ENCODE assay signal across 18 cellular contexts in the genomic region with DNA sequence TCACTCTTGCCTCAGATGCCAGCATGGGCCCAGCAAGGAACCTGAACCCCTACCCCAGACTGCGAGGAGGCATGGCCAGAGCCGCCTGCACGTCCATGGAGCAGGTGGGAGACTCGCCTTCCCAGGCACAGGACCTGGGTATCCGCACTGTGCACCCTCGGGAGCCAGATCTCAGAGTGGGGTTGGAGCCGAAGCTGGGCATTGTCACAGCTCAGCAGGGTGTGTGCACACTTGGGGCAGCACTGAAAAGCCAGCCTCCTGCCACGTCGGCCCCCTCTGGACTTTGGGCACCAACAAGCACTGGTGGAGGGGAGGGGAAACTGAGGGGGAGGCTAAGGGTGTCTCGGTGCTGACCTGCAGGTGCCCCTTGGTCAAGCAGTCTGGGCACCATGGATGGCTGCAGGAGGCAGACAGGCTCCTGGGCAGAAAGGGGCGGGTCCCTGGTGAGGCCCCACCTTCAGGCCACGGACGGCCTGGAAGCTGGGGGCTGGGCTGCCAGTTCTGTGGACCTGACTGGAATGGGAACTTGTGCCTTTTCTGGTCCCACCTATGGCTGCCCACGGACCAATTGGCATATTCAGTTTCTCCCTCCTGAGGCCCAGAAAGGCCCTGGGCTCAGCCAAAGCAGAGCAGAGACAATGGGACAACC. TPM values are rescaled to one million over a fixed set of nuclear protein-coding genes. Genes with fewer than 3 reads are reported as not detected.
DNase-seq lines count a peak whose midpoint lies in the region; ATAC-seq and TF ChIP-seq lines count a peak whose summit lies in the region.
"Had no signal": no experiment of that assay in that cellular context is flagged by ENCODE, and none has a peak within 500 bp of the region (broad histone marks: within the 10 kb centered on the region; RNA-seq: fewer than 3 reads in every experiment).

No MANE protein-coding gene starts in this region.

- peak overlapping the region; percentile 68 for H3K27ac ChIP-seq in RWPE1
- no peak overlapping the region for H3K27ac ChIP-seq in right cardiac atrium (ENCODE audit: low read length)
- H3K27ac ChIP-seq: BLaER1 treated with 17β-estradiol and CSF1 and Interleukin-3, amounts not matched to agents 10 nM and 100 nM had no signal

- POLR2A ChIA-PET in RWPE1 (lab: Yijun Ruan, JAX; ENCODE audit: low non-redundant PET) = no interaction called here

- H3K36me3 Mint-ChIP-seq in activated CD4-positive, alpha-beta T cell treated with anti-CD3 and anti-CD28 coated beads, Interleukin-2, amount 10 ng/mL, durations not matched to agents 24 days and 14 days (ENCODE audit: low read depth) = peaks cover 24% of the 10 kb centered on the region
- peaks cover 33 to 43% of the 10 kb centered on the region in 2 donors for H3K36me3 Mint-ChIP-seq in stimulated activated naive B cell treated with anti-CD40 and anti-IgM and Interleukin-4, amounts not matched to agents 10 μg/mL and 1 μg/mL and 100 μg/mL, for 72 hours
- H3K36me3 Mint-ChIP-seq in nephron progenitor cell (ENCODE audit: low read depth) (peaks cover 6% of the 10 kb centered on the region), osteocyte (ENCODE audit: unreplicated experiment) (peaks cover 24% of the 10 kb centered on the region)

- CTCF ChIA-PET in RWPE1 (lab: Yijun Ruan, JAX) = no interaction called here

- TF ChIP-seq CTCF in RWPE1 (conservative IDR thresholded peaks at IDR 0.05; ENCODE audit: low read depth) = no peak
- TF ChIP-seq CTCF in nephron progenitor cell (IDR thresholded peaks at IDR 0.05) = no peak
- no peak for TF ChIP-seq CTCF in osteocyte (IDR thresholded peaks at IDR 0.05)

- no peak overlapping the region for H3K4me3 Mint-ChIP-seq in activated CD4-positive, alpha-beta T cell treated with anti-CD3 and anti-CD28 coated beads, Interleukin-2, amount 10 ng/mL, durations not matched to agents 24 days and 14 days
- no peak overlapping the region for H3K4me3 Mint-ChIP-seq in stimulated activated naive B cell treated with anti-CD40 and anti-IgM and Interleukin-4, amounts not matched to agents 10 μg/mL and 1 μg/mL and 100 μg/mL, for 72 hours
- H3K4me3 Mint-ChIP-seq in nephron progenitor cell = no peak overlapping the region
- H3K4me3 Mint-ChIP-seq in osteocyte (ENCODE audit: unreplicated experiment) = no peak overlapping the region

- H3K4me3 ChIP-seq in right cardiac atrium (ENCODE audit: low read length) = no peak overlapping the region
- H3K4me3 ChIP-seq: BLaER1 treated with 17β-estradiol and CSF1 and Interleukin-3, amounts not matched to agents 10 nM and 100 nM had no signal

- H3K27ac Mint-ChIP-seq in activated CD4-positive, alpha-beta T cell treated with anti-CD3 and anti-CD28 coated beads, Interleukin-2, amount 10 ng/mL, durations not matched to agents 24 days and 14 days = no peak overlapping the region
- H3K27ac Mint-ChIP-seq in stimulated activated naive B cell treated with anti-CD40 and anti-IgM and Interleukin-4, amounts not matched to agents 10 μg/mL and 1 μg/mL and 100 μg/mL, for 72 hours = peak overlapping the region; percentile 56
- H3K27ac Mint-ChIP-seq in nephron progenitor cell = no peak overlapping the region
- H3K27ac Mint-ChIP-seq in osteocyte (ENCODE audit: unreplicated experiment) = no peak overlapping the region

- no peaks in the 10 kb centered on the region for H3K9me3 ChIP-seq in right cardiac atrium (ENCODE audit: control insufficient read depth, low read length)

- no peaks in the 10 kb centered on the region for H3K27me3 Mint-ChIP-seq in activated CD4-positive, alpha-beta T cell treated with anti-CD3 and anti-CD28 coated beads, Interleukin-2, amount 10 ng/mL, durations not matched to agents 24 days and 14 days
- H3K27me3 Mint-ChIP-seq in stimulated activated naive B cell treated with anti-CD40 and anti-IgM and Interleukin-4, amounts not matched to agents 10 μg/mL and 1 μg/mL and 100 μg/mL, for 72 hours = no peaks in the 10 kb centered on the region
- no peaks in the 10 kb centered on the region for H3K27me3 Mint-ChIP-seq in nephron progenitor cell (ENCODE audit: low read depth, poor library complexity)
- no peaks in the 10 kb centered on the region for H3K27me3 Mint-ChIP-seq in osteocyte (ENCODE audit: unreplicated experiment)

- ATAC-seq in right cardiac atrium = peak; percentile 31 to 34
- ATAC-seq in stimulated activated naive B cell treated with anti-CD40 and anti-IgM and Interleukin-4, amounts not matched to agents 10 μg/mL and 1 μg/mL and 100 μg/mL, for 72 hours (replicated peaks) = no peak

- H3K9me3 Mint-ChIP-seq in activated CD4-positive, alpha-beta T cell treated with anti-CD3 and anti-CD28 coated beads, Interleukin-2, amount 10 ng/mL, durations not matched to agents 24 days and 14 days = no peaks in the 10 kb centered on the region
- peaks cover 3 to 4% of the 10 kb centered on the region in 2 donors for H3K9me3 Mint-ChIP-seq in stimulated activated naive B cell treated with anti-CD40 and anti-IgM and Interleukin-4, amounts not matched to agents 10 μg/mL and 1 μg/mL and 100 μg/mL, for 72 hours
- H3K9me3 Mint-ChIP-seq in nephron progenitor cell = no peaks in the 10 kb centered on the region
- H3K9me3 Mint-ChIP-seq in osteocyte (ENCODE audit: unreplicated experiment) = no peaks in the 10 kb centered on the region

- no peaks in the 10 kb centered on the region for H3K27me3 ChIP-seq in right cardiac atrium (ENCODE audit: control insufficient read depth, insufficient read depth)
- H3K27me3 ChIP-seq: BLaER1 treated with 17β-estradiol and CSF1 and Interleukin-3, amounts not matched to agents 10 nM and 100 nM had no signal

- 91% methylated on average over 14 of the region's 14 CpGs for WGBS in right cardiac atrium

- peak; percentile 54 for DNase-seq in activated CD4-positive, alpha-beta T cell treated with anti-CD3 and anti-CD28 coated beads, Interleukin-2, amount 10 ng/mL, durations not matched to agents 24 days and 14 days
- no peak for DNase-seq in activated CD4-positive, alpha-beta T cell treated with anti-CD3 and anti-CD28 coated beads, Interleukin-2, amount 50 U/mL, for 1 hour
- no peak for DNase-seq in RWPE1 (ENCODE audit: low spot score)
- peak in 1 of 3 donors; percentile 48 for DNase-seq in right cardiac atrium
- DNase-seq in stimulated activated naive B cell treated with anti-CD40 and anti-IgM and Interleukin-4, amounts not matched to agents 10 μg/mL and 1 μg/mL and 100 μg/mL, for 72 hours = no peak
- no peak for DNase-seq in nephron progenitor cell
- DNase-seq in DMS153 treated with DMSO at 0.1 percent for 48 hours (lab: John Stamatoyannopoulos, UW; ENCODE audit: unreplicated experiment) = no peak
- DNase-seq in osteocyte (ENCODE audit: extremely low spot score, unreplicated experiment) = no peak
- DNase-seq: 8988T, DMS53, Kasumi-1, NCI-H1930, NCI-H2171 treated with DMSO at 0.1 percent for 48 hours, NCI-H774, SIG-M5 had no signal

- peaks cover 5% of the 10 kb centered on the region for H3K4me1 Mint-ChIP-seq in activated CD4-positive, alpha-beta T cell treated with anti-CD3 and anti-CD28 coated beads, Interleukin-2, amount 10 ng/mL, durations not matched to agents 24 days and 14 days
- peaks cover 7 to 12% of the 10 kb centered on the region in 2 donors for H3K4me1 Mint-ChIP-seq in stimulated activated naive B cell treated with anti-CD40 and anti-IgM and Interleukin-4, amounts not matched to agents 10 μg/mL and 1 μg/mL and 100 μg/mL, for 72 hours
- H3K4me1 Mint-ChIP-seq in nephron progenitor cell (peaks cover 8% of the 10 kb centered on the region), osteocyte (ENCODE audit: unreplicated experiment) (no peaks in the 10 kb centered on the region)

- no peaks in the 10 kb centered on the region for H3K4me1 ChIP-seq in right cardiac atrium (ENCODE audit: control insufficient read depth, insufficient read depth, low read length)

- intact Hi-C loops in activated CD4-positive, alpha-beta T cell treated with anti-CD3 and anti-CD28 coated beads, Interleukin-2, amount 10 ng/mL, durations not matched to agents 24 days and 14 days (cut with micrococcal nuclease) = no loop called here
- intact Hi-C loops in right cardiac atrium (cut with DNase I) = no loop called here

RNA-seq across cellular contexts. Expression of a gene that starts 49.2 kb away (rescaled TPM):
- total RNA-seq in activated CD4-positive, alpha-beta T cell treated with anti-CD3 and anti-CD28 coated beads, Interleukin-2, amount 10 ng/mL, durations not matched to agents 24 days and 14 days = not detected in 2 replicates
- total RNA-seq in right cardiac atrium (not detected), osteocyte (not detected in 2 replicates)
- polyA plus RNA-seq in right cardiac atrium = not detected
- total RNA-seq: H1, NCI-H460 had no signal

RNA-seq across cellular contexts. Expression of a gene that starts 57.9 kb away (rescaled TPM):
- 88.0 and 91.7 TPM in 2 replicates for total RNA-seq in activated CD4-positive, alpha-beta T cell treated with anti-CD3 and anti-CD28 coated beads, Interleukin-2, amount 10 ng/mL, durations not matched to agents 24 days and 14 days
- total RNA-seq in right cardiac atrium (10 to 100 TPM; 26.9 to 32.0 (median 29.5) TPM), osteocyte (38.3 and 40.8 TPM in 2 replicates)
- polyA plus RNA-seq in right cardiac atrium = 17.0 TPM

Comparison
In these comparisons a context has a peak if more than half of its experiments do, and no peak if none do; other contexts are left out.
1. ATAC-seq: peak in right cardiac atrium (2 of 2); none in stimulated activated naive B cell treated with anti-CD40 and anti-IgM and Interleukin-4, amounts not matched to agents 10 μg/mL and 1 μg/mL and 100 μg/mL, for 72 hours (0 of 2).